14 cellular contexts compared by ENCODE assay signal in the genomic region with DNA sequence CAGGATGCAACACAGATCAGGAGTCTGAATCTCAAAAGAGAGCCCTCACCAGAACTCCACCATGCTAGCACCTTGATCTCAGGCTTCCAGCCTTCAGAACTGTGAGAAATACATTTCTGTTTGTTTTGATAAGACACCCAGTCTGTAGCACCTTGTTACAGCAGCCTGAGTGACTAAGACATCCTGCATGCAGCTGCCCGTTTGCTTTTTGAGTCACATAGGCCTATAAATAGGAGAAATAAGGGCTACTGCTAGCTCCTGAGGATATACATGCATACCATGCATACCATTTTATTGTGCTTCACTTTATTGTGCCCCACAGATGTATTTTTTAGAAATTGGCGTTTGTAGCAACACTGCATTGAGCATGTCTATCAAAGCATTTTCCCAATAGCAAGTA.
DNase-seq lines count a peak whose midpoint lies in the region; ATAC-seq, FAIRE-seq and TF ChIP-seq lines count a peak whose summit lies in the region.
"Had no signal": no experiment of that assay in that cellular context is flagged by ENCODE, and none has a peak within 500 bp of the region (broad histone marks: within the 10 kb centered on the region; RNA-seq: fewer than 3 reads in every experiment).

No MANE protein-coding gene starts in this region.

- no peaks in the 10 kb centered on the region for H3K36me3 Mint-ChIP-seq in Calu3 (ENCODE audit: insufficient read depth, unreplicated experiment)
- H3K36me3 Mint-ChIP-seq in chondrocyte (ENCODE audit: low read depth): no peaks in the 10 kb centered on the region

- H3K27me3 ChIP-seq in MG63 (no peaks in the 10 kb centered on the region), mesendoderm (ENCODE audit: insufficient read depth, low read length, poor library complexity) (no peaks in the 10 kb centered on the region), small intestine (ENCODE audit: control insufficient read depth in 2 of 2, insufficient read depth in 2 of 2, low read length in 2 of 2) (no peaks in the 10 kb centered on the region)

- H2AK5ac ChIP-seq in mesendoderm (ENCODE audit: low read length): no peak overlapping the region

- no peak overlapping the region for H2BK5ac ChIP-seq in mesendoderm (ENCODE audit: low read length)

- CTCF ChIA-PET in Calu3 (lab: Charles Lee): interaction anchor here (0.6 kb wide), 1 partner anchor 716 kb away, joined by 6 read pairs; no protein-coding TSS in a partner anchor

- no peak overlapping the region for H3K4ac ChIP-seq in mesendoderm (ENCODE audit: low read depth, low read length)

- H3K9me3 ChIP-seq in MG63 (no peaks in the 10 kb centered on the region), small intestine (ENCODE audit: control insufficient read depth, low read depth) (no peaks in the 10 kb centered on the region)

- WGBS in mesendoderm (ENCODE audit: extremely low coverage, insufficient coverage, low lambda C conversion rate): no CpG with 5 or more reads among the region's 2 CpGs
- 43 to 77% (median 63%) methylated on average over 2 of the region's 2 CpGs for WGBS in small intestine, 3 donors

- no peaks in the 10 kb centered on the region for H3K79me1 ChIP-seq in mesendoderm (ENCODE audit: low read length)

- no peaks in the 10 kb centered on the region for H3K4me1 ChIP-seq in mesendoderm (ENCODE audit: control insufficient read depth, low read depth, low read length)
- H3K4me1 ChIP-seq in small intestine (ENCODE audit: control insufficient read depth in 2 of 2, insufficient read depth in 1 of 2, low read depth in 1 of 2, low read length in 1 of 2): no peaks in the 10 kb centered on the region

- H3K27ac Mint-ChIP-seq in Calu3 (ENCODE audit: unreplicated experiment) (no peak overlapping the region), chondrocyte (ENCODE audit: unreplicated experiment) (peak overlapping the region; percentile 14)
- H3K27ac Mint-ChIP-seq: activated CD8-positive, alpha-beta T cell treated with anti-CD3 and anti-CD28 coated beads for 36 hours had no signal

- DNase-seq in Calu3 (peak; percentile 35), MG63 (peak; percentile 65), chondrocyte (ENCODE audit: low spot score) (no peak), mesendoderm (peak; percentile 61), small intestine (no peak), Kasumi-1 (lab: John Stamatoyannopoulos, UW) (no peak), NCI-H146 treated with DMSO at 0.1 percent for 48 hours (lab: John Stamatoyannopoulos, UW; ENCODE audit: unreplicated experiment) (no peak)
- DNase-seq: activated CD8-positive, alpha-beta T cell treated with anti-CD3 and anti-CD28 coated beads for 36 hours; activated naive CD4-positive, alpha-beta T cell treated with anti-CD3 and anti-CD28 coated beads, Interleukin-2, amount 50 U/mL, for 16 hours; NCI-H146; T-helper 1 cell had no signal

- H3K4me1 Mint-ChIP-seq in Calu3 (ENCODE audit: low read depth, unreplicated experiment): peaks cover 31% of the 10 kb centered on the region
- peaks cover 38% of the 10 kb centered on the region for H3K4me1 Mint-ChIP-seq in chondrocyte (ENCODE audit: low read depth)

- no peak overlapping the region for H3K18ac ChIP-seq in mesendoderm (ENCODE audit: low read length)

- no peak overlapping the region for H2BK120ac ChIP-seq in mesendoderm (ENCODE audit: low read depth, low read length)

- no peak for FAIRE-seq in small intestine (lab: Jason Lieb, UNC)
- FAIRE-seq: GM12892 had no signal

- H3K9ac ChIP-seq in mesendoderm (ENCODE audit: low read length): no peak overlapping the region

- H4K5ac ChIP-seq in mesendoderm (ENCODE audit: low read length): no peak overlapping the region

- H3K9me3 Mint-ChIP-seq in Calu3 (ENCODE audit: low read depth, unreplicated experiment) (peaks cover 3% of the 10 kb centered on the region), chondrocyte (ENCODE audit: low read depth) (no peaks in the 10 kb centered on the region)

- H3K4me2 ChIP-seq in mesendoderm (ENCODE audit: low read length): no peak overlapping the region
- H3K4me2 ChIP-seq: smooth muscle cell had no signal

- intact Hi-C loops in Calu3 (cut with micrococcal nuclease; ENCODE audit: unreplicated experiment): no loop called here

- H3K56ac ChIP-seq in mesendoderm (ENCODE audit: low read length): no peak overlapping the region

- no peak for TF ChIP-seq CTCF in Calu3 (IDR thresholded peaks at IDR 0.05; ENCODE audit: unreplicated experiment)
- no peak for TF ChIP-seq CTCF in chondrocyte (IDR thresholded peaks at IDR 0.05)

- H2BK15ac ChIP-seq in mesendoderm (replicated peaks; ENCODE audit: low read depth): no peak overlapping the region

- ATAC-seq in GM19452 (IDR thresholded peaks at IDR 0.05; ENCODE audit: unreplicated experiment): no peak
- ATAC-seq: activated CD8-positive, alpha-beta T cell treated with anti-CD3 and anti-CD28 coated beads for 36 hours had no signal

- no peaks in the 10 kb centered on the region for H3K36me3 ChIP-seq in MG63
- no peaks in the 10 kb centered on the region for H3K36me3 ChIP-seq in mesendoderm (ENCODE audit: control insufficient read depth, insufficient read depth, low read length)
- H3K36me3 ChIP-seq in small intestine (ENCODE audit: control insufficient read depth in 2 of 2, insufficient read depth in 2 of 2, low read length in 2 of 2): no peaks in the 10 kb centered on the region

- no peaks in the 10 kb centered on the region for H3K27me3 Mint-ChIP-seq in Calu3 (ENCODE audit: unreplicated experiment)
- no peaks in the 10 kb centered on the region for H3K27me3 Mint-ChIP-seq in chondrocyte (ENCODE audit: low read depth)

- H3K4me3 ChIP-seq in MG63 (no peak overlapping the region), mesendoderm (ENCODE audit: low read length) (no peak overlapping the region), small intestine (ENCODE audit: low read depth in 1 of 2, low read length in 2 of 2) (no peak overlapping the region)
- H3K4me3 ChIP-seq: smooth muscle cell had no signal

- H3K27ac ChIP-seq in mesendoderm (ENCODE audit: low read depth, low read length): no peak overlapping the region
- no peak overlapping the region for H3K27ac ChIP-seq in small intestine (ENCODE audit: low read depth in 1 of 2, low read length in 1 of 2)

- H3K4me3 Mint-ChIP-seq in Calu3 (ENCODE audit: low read depth, unreplicated experiment): no peak overlapping the region
- no peak overlapping the region for H3K4me3 Mint-ChIP-seq in chondrocyte (ENCODE audit: unreplicated experiment)
- H3K4me3 Mint-ChIP-seq: activated CD8-positive, alpha-beta T cell treated with anti-CD3 and anti-CD28 coated beads for 36 hours had no signal

- BruUV-seq in Calu3 (replicated peaks; lab: Mats Ljungman, UMichigan): no TSS peak

- no peak overlapping the region for H3K23ac ChIP-seq in mesendoderm (ENCODE audit: low read length)

- H4K8ac ChIP-seq in mesendoderm (ENCODE audit: low read depth, low read length): no peak overlapping the region

- H3K79me2 ChIP-seq in mesendoderm (ENCODE audit: control insufficient read depth, insufficient read depth, low read length): no peaks in the 10 kb centered on the region

Comparison
In these comparisons a context has a peak if more than half of its experiments do, and no peak if none do; other contexts are left out.
1. DNase-seq: peak in Calu3 (single experiment), MG63 (single experiment) and mesendoderm (single experiment); none in chondrocyte (single experiment), small intestine (single experiment), Kasumi-1 (0 of 2) and NCI-H146 treated with DMSO at 0.1 percent for 48 hours (single experiment).